ENCODE assay signal across 11 cellular contexts in genomic region chrY:13149148-13149547, GRCh38.
DNase-seq lines count a peak whose midpoint lies in the region; ATAC-seq lines count a peak whose summit lies in the region.
"Had no signal": no experiment of that assay in that cellular context is flagged by ENCODE, and none has a peak within 500 bp of the region (broad histone marks: within the 10 kb centered on the region; RNA-seq: fewer than 3 reads in every experiment).

No MANE protein-coding gene starts in this region.

- intact Hi-C loops in activated CD4-positive, alpha-beta T cell treated with anti-CD3 and anti-CD28 coated beads for 36 hours (cut with DNase I, micrococcal nuclease), result no loop called here
- intact Hi-C loops in activated T-helper 2 cell treated with anti-CD3 and anti-CD28 coated beads, Interferon-gamma antibody, Interleukin-2, Interleukin-4, amounts not matched to agents 10 μg/mL and 5 μg/mL and 100 μg/mL, durations not matched to agents 14 hours and 24 hours and 36 hours (cut with micrococcal nuclease), result loop anchor here (10.0 kb wide), 1 partner anchor 1196 kb away; no protein-coding TSS in a partner anchor

- H3K4me1 ChIP-seq in GM23248 (ENCODE audit: insufficient read depth), result no peaks in the 10 kb centered on the region

- ATAC-seq in activated CD4-positive, alpha-beta T cell treated with anti-CD3 and anti-CD28 coated beads for 36 hours, result no peak
- ATAC-seq in naive thymus-derived CD8-positive, alpha-beta T cell, result no peak
- no peak for ATAC-seq in HG03565 (IDR thresholded peaks at IDR 0.05; ENCODE audit: unreplicated experiment)

- peak overlapping the region; percentile 68 for H3K4me2 ChIP-seq in GM23248 (ENCODE audit: unreplicated experiment)

- H3K27ac ChIP-seq in GM23248, result no peak overlapping the region

- no peaks in the 10 kb centered on the region for H3K9me3 Mint-ChIP-seq in activated CD4-positive, alpha-beta T cell treated with anti-CD3 and anti-CD28 coated beads for 36 hours (ENCODE audit: low read depth)
- no peaks in the 10 kb centered on the region for H3K9me3 Mint-ChIP-seq in activated T-helper 2 cell treated with anti-CD3 and anti-CD28 coated beads, Interferon-gamma antibody, Interleukin-2, Interleukin-4, amounts not matched to agents 10 μg/mL and 5 μg/mL and 100 μg/mL, durations not matched to agents 14 hours and 24 hours and 36 hours
- no peaks in the 10 kb centered on the region for H3K9me3 Mint-ChIP-seq in naive thymus-derived CD8-positive, alpha-beta T cell

- DNase-seq in activated CD4-positive, alpha-beta T cell treated with anti-CD3 and anti-CD28 coated beads for 36 hours, result no peak
- DNase-seq in activated CD4-positive, alpha-beta T cell treated with anti-CD3 and anti-CD28 coated beads, Interleukin-2, amount 50 U/mL, for 1 hour, result no peak
- DNase-seq in GM23248, result no peak
- DNase-seq in activated T-helper 2 cell treated with anti-CD3 and anti-CD28 coated beads, Interferon-gamma antibody, Interleukin-2, Interleukin-4, amounts not matched to agents 10 μg/mL and 5 μg/mL and 100 μg/mL, durations not matched to agents 14 hours and 24 hours and 36 hours (ENCODE audit: low spot score), result no peak
- DNase-seq in naive thymus-derived CD8-positive, alpha-beta T cell, result no peak
- DNase-seq in NCI-H2029 (lab: John Stamatoyannopoulos, UW), result no peak
- no peak for DNase-seq in T-helper 9 cell
- DNase-seq: activated T-cell treated with anti-CD3 and anti-CD28 coated beads, Interleukin-2, amount 50 U/mL, for 48 hours; DMS79 treated with DMSO at 0.1 percent for 48 hours; NCI-H1105 had no signal

- no peaks in the 10 kb centered on the region for H3F3A ChIP-seq in GM23248 (ENCODE audit: insufficient read depth)

- no peaks in the 10 kb centered on the region for H3K27me3 ChIP-seq in GM23248 (replicated peaks; ENCODE audit: insufficient read depth)

- no peaks in the 10 kb centered on the region for H3K79me2 ChIP-seq in GM23248 (ENCODE audit: insufficient read depth)

- H3K4me3 Mint-ChIP-seq in activated CD4-positive, alpha-beta T cell treated with anti-CD3 and anti-CD28 coated beads for 36 hours, result peak overlapping the region; percentile 71
- H3K4me3 Mint-ChIP-seq in activated T-helper 2 cell treated with anti-CD3 and anti-CD28 coated beads, Interferon-gamma antibody, Interleukin-2, Interleukin-4, amounts not matched to agents 10 μg/mL and 5 μg/mL and 100 μg/mL, durations not matched to agents 14 hours and 24 hours and 36 hours (ENCODE audit: low read depth), result peak overlapping the region; percentile 69
- H3K4me3 Mint-ChIP-seq in naive thymus-derived CD8-positive, alpha-beta T cell, result peak overlapping the region in 6 of 10 donors; percentile 65 to 83 (median 77)

- no peaks in the 10 kb centered on the region for H3K27me3 Mint-ChIP-seq in activated CD4-positive, alpha-beta T cell treated with anti-CD3 and anti-CD28 coated beads for 36 hours
- no peaks in the 10 kb centered on the region for H3K27me3 Mint-ChIP-seq in activated T-helper 2 cell treated with anti-CD3 and anti-CD28 coated beads, Interferon-gamma antibody, Interleukin-2, Interleukin-4, amounts not matched to agents 10 μg/mL and 5 μg/mL and 100 μg/mL, durations not matched to agents 14 hours and 24 hours and 36 hours (ENCODE audit: low read depth)
- peaks cover 0 to 3% (median 0%) of the 10 kb centered on the region in 5 donors for H3K27me3 Mint-ChIP-seq in naive thymus-derived CD8-positive, alpha-beta T cell

- in situ Hi-C loops in GM23248 (cut with MboI), result no loop called here

- H2AFZ ChIP-seq in GM23248, result peak overlapping the region; percentile 86

- no peaks in the 10 kb centered on the region for H4K20me1 ChIP-seq in GM23248 (ENCODE audit: insufficient read depth)

- CTCF ChIA-PET in activated CD4-positive, alpha-beta T cell treated with anti-CD3 and anti-CD28 coated beads for 36 hours (lab: Charles Lee), result no interaction called here

- no peaks in the 10 kb centered on the region for H3K36me3 Mint-ChIP-seq in activated CD4-positive, alpha-beta T cell treated with anti-CD3 and anti-CD28 coated beads for 36 hours (ENCODE audit: low read depth)
- H3K36me3 Mint-ChIP-seq in activated T-helper 2 cell treated with anti-CD3 and anti-CD28 coated beads, Interferon-gamma antibody, Interleukin-2, Interleukin-4, amounts not matched to agents 10 μg/mL and 5 μg/mL and 100 μg/mL, durations not matched to agents 14 hours and 24 hours and 36 hours (ENCODE audit: low read depth), result no peaks in the 10 kb centered on the region
- H3K36me3 Mint-ChIP-seq in naive thymus-derived CD8-positive, alpha-beta T cell, result no peaks in the 10 kb centered on the region

- H3K27ac Mint-ChIP-seq in activated CD4-positive, alpha-beta T cell treated with anti-CD3 and anti-CD28 coated beads for 36 hours, result peak overlapping the region; percentile 72
- H3K27ac Mint-ChIP-seq in activated T-helper 2 cell treated with anti-CD3 and anti-CD28 coated beads, Interferon-gamma antibody, Interleukin-2, Interleukin-4, amounts not matched to agents 10 μg/mL and 5 μg/mL and 100 μg/mL, durations not matched to agents 14 hours and 24 hours and 36 hours, result peak overlapping the region; percentile 21
- H3K27ac Mint-ChIP-seq in naive thymus-derived CD8-positive, alpha-beta T cell, result peak overlapping the region in 3 of 10 donors; percentile 62 to 76 (median 69)

- H3K9ac ChIP-seq in GM23248, result peak overlapping the region; percentile 55

- no peaks in the 10 kb centered on the region for H3K36me3 ChIP-seq in GM23248 (ENCODE audit: low read depth)

- H3K4me3 ChIP-seq in GM23248, result peak overlapping the region; percentile 68

- H3K9me3 ChIP-seq in GM23248 (ENCODE audit: low read depth), result no peaks in the 10 kb centered on the region

- H3K4me1 Mint-ChIP-seq in activated CD4-positive, alpha-beta T cell treated with anti-CD3 and anti-CD28 coated beads for 36 hours, result peaks cover 8% of the 10 kb centered on the region
- peaks cover 4% of the 10 kb centered on the region for H3K4me1 Mint-ChIP-seq in activated T-helper 2 cell treated with anti-CD3 and anti-CD28 coated beads, Interferon-gamma antibody, Interleukin-2, Interleukin-4, amounts not matched to agents 10 μg/mL and 5 μg/mL and 100 μg/mL, durations not matched to agents 14 hours and 24 hours and 36 hours (ENCODE audit: low read depth)
- peaks cover 0 to 10% (median 4%) of the 10 kb centered on the region in 4 donors for H3K4me1 Mint-ChIP-seq in naive thymus-derived CD8-positive, alpha-beta T cell

- no peaks in the 10 kb centered on the region for H3K9me2 ChIP-seq in GM23248 (ENCODE audit: insufficient read depth)

- POLR2A ChIA-PET in activated CD4-positive, alpha-beta T cell treated with anti-CD3 and anti-CD28 coated beads for 36 hours (lab: Charles Lee), result no interaction called here
- POLR2A ChIA-PET in naive thymus-derived CD8-positive, alpha-beta T cell (lab: Charles Lee), result no interaction called here
